ENCODE assay signal across 1 cellular context in the genomic region with DNA sequence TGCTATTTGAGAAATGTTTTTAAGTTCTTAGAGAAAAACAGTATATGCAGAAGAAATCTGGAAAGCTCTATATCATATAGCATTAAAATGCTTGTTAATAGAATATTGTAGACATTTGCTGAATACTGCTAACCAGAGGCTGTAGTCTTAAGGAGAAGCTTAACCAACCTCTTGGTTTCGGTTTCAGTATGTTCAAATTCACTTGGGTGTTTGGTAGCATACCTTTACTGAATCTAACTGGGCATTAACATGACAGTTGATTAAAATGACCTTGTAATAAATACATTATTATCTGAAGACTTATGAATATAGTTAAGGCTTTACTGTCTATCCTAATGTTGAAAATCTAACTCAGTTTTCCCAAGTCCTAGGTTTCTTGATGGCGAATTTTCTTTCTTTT.
TF ChIP-seq lines count a peak whose summit lies in the region.

No MANE protein-coding gene starts in this region.

TF ChIP-seq in GM12878, 131 proteins besides CTCF, POLR2A, EP300 and RAD21:
- TF ChIP-seq SMC3 (IDR thresholded peaks at IDR 0.05; ENCODE audit: borderline replicate concordance, low read length) (no peak), RUNX3 (IDR thresholded peaks at IDR 0.05; ENCODE audit: low read length) (peak; percentile 22; the same call in 1 of the 2 replicates), POLR2AphosphoS5 (IDR thresholded peaks at IDR 0.05; ENCODE audit: low read length) (peak; percentile 17; the same call in 1 of the 2 replicates)
TF ChIP-seq in GM12878: peak in this region for 2.
